In the genomic region with DNA sequence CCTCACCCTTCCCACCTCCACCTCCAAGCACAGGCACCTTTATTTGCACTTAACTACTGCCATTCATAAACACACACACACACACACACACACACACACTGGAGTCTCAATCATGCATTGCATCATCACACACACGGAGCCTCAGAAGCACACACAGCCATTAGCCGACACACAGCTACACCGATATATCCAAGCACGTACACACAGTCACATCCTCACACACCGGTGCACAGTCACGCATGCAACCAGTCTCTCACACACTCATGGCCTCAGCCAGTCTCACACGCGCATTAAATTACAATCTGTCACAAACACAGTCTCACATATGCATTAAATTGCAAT, we compare ENCODE assay signal across 1 cellular context.
A peak's percentile ranks its signal among the peaks of the same experiment; 100 is the strongest.
TF ChIP-seq lines count a peak whose summit lies in the region.

No MANE protein-coding gene starts in this region.

TF ChIP-seq in HEK293, 187 proteins besides CTCF, POLR2A, EP300 and RAD21 (continued from another document):
- TF ChIP-seq, protein P1, sequence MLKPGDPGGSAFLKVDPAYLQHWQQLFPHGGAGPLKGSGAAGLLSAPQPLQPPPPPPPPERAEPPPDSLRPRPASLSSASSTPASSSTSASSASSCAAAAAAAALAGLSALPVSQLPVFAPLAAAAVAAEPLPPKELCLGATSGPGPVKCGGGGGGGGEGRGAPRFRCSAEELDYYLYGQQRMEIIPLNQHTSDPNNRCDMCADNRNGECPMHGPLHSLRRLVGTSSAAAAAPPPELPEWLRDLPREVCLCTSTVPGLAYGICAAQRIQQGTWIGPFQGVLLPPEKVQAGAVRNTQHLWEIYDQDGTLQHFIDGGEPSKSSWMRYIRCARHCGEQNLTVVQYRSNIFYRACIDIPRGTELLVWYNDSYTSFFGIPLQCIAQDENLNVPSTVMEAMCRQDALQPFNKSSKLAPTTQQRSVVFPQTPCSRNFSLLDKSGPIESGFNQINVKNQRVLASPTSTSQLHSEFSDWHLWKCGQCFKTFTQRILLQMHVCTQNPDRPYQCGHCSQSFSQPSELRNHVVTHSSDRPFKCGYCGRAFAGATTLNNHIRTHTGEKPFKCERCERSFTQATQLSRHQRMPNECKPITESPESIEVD (tag by site-specific recombination; IDR thresholded peaks at IDR 0.05) = no peak
- TF ChIP-seq ZNF354C (tag by site-specific recombination; IDR thresholded peaks at IDR 0.05; ENCODE audit: borderline replicate concordance, low read depth) (no peak), ZFP37 (tag by site-specific recombination; IDR thresholded peaks at IDR 0.05) (no peak), ZNF335 (tag by site-specific recombination; conservative IDR thresholded peaks at IDR 0.05) (no peak), ZXDB (tag by site-specific recombination; IDR thresholded peaks at IDR 0.05) (no peak), ZNF629 (tag by site-specific recombination; IDR thresholded peaks at IDR 0.05) (no peak), ZNF76 (tag by site-specific recombination; IDR thresholded peaks at IDR 0.05; ENCODE audit: borderline replicate concordance, low read depth) (no peak), ZNF433 (tag by site-specific recombination; IDR thresholded peaks at IDR 0.05; ENCODE audit: low read depth) (no peak)
- TF ChIP-seq, protein P2, sequence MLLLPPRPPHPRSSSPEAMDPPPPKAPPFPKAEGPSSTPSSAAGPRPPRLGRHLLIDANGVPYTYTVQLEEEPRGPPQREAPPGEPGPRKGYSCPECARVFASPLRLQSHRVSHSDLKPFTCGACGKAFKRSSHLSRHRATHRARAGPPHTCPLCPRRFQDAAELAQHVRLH (tag by site-specific recombination; IDR thresholded peaks at IDR 0.05) = no peak
- TF ChIP-seq, protein P3, sequence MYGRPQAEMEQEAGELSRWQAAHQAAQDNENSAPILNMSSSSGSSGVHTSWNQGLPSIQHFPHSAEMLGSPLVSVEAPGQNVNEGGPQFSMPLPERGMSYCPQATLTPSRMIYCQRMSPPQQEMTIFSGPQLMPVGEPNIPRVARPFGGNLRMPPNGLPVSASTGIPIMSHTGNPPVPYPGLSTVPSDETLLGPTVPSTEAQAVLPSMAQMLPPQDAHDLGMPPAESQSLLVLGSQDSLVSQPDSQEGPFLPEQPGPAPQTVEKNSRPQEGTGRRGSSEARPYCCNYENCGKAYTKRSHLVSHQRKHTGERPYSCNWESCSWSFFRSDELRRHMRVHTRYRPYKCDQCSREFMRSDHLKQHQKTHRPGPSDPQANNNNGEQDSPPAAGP (tag by site-specific recombination; IDR thresholded peaks at IDR 0.05) = no peak
- TF ChIP-seq, protein P4, sequence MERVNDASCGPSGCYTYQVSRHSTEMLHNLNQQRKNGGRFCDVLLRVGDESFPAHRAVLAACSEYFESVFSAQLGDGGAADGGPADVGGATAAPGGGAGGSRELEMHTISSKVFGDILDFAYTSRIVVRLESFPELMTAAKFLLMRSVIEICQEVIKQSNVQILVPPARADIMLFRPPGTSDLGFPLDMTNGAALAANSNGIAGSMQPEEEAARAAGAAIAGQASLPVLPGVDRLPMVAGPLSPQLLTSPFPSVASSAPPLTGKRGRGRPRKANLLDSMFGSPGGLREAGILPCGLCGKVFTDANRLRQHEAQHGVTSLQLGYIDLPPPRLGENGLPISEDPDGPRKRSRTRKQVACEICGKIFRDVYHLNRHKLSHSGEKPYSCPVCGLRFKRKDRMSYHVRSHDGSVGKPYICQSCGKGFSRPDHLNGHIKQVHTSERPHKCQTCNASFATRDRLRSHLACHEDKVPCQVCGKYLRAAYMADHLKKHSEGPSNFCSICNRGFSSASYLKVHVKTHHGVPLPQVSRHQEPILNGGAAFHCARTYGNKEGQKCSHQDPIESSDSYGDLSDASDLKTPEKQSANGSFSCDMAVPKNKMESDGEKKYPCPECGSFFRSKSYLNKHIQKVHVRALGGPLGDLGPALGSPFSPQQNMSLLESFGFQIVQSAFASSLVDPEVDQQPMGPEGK (tag by site-specific recombination; IDR thresholded peaks at IDR 0.05) = 0 out of 2 replicates have a peak, but pooled peaks have one; percentile 33
- TF ChIP-seq, protein P5, sequence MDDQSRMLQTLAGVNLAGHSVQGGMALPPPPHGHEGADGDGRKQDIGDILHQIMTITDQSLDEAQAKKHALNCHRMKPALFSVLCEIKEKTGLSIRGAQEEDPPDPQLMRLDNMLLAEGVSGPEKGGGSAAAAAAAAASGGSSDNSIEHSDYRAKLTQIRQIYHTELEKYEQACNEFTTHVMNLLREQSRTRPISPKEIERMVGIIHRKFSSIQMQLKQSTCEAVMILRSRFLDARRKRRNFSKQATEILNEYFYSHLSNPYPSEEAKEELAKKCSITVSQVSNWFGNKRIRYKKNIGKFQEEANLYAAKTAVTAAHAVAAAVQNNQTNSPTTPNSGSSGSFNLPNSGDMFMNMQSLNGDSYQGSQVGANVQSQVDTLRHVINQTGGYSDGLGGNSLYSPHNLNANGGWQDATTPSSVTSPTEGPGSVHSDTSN (CRISPR knock-in tag; IDR thresholded peaks at IDR 0.05) = no peak
- TF ChIP-seq, protein P6, sequence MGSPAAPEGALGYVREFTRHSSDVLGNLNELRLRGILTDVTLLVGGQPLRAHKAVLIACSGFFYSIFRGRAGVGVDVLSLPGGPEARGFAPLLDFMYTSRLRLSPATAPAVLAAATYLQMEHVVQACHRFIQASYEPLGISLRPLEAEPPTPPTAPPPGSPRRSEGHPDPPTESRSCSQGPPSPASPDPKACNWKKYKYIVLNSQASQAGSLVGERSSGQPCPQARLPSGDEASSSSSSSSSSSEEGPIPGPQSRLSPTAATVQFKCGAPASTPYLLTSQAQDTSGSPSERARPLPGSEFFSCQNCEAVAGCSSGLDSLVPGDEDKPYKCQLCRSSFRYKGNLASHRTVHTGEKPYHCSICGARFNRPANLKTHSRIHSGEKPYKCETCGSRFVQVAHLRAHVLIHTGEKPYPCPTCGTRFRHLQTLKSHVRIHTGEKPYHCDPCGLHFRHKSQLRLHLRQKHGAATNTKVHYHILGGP (tag by site-specific recombination; IDR thresholded peaks at IDR 0.05) = 0 out of 2 replicates have a peak, but pooled peaks have one; percentile 19
